8 cellular contexts compared by ENCODE assay signal in the genomic region with DNA sequence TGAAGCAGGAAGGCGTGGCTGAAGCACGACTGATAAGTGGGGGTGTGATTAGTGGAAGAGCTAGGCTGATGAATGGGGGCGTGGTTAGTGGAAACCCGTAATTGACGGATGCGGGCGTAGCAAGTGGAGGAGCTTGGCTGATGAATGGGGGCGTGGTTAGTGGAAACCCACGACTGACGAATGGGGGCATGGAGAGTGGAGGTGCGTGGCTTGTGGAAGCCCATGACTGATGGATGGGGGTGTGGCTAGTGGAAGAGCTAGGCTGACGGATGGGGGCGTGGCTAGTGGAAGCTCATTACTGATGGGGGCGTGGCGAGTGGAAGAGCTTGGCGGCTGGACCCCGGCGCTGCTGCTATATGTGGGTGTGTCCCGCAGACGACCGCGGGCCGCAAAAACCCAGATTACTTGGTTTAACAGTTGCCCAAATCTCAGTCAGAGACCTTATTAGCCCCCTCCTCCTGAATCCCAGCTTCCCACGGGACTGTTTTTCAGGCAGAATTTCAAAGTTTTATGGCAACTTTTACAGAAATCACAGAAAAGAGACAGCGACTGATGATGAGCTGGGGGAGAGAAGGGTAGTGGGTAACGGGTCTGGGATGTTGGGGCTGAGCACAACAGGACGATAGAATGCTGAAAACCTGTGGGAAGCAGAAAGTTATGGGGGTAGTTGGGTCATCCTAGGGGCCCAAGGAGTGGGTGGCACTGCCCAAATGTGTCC. TPM values are rescaled to one million over a fixed set of nuclear protein-coding genes. Genes with fewer than 3 reads are reported as not detected.
DNase-seq lines count a peak whose midpoint lies in the region; ATAC-seq and TF ChIP-seq lines count a peak whose summit lies in the region.

No MANE protein-coding gene starts in this region.

- H3K9me3 ChIP-seq in lung (ENCODE audit: control insufficient read depth in 2 of 2, insufficient read depth in 1 of 2, low read length in 1 of 2), result peaks cover 0 to 2% of the 10 kb centered on the region in 2 donors

- H3K9me3 Mint-ChIP-seq in activated CD4-positive, alpha-beta memory T cell treated with anti-CD3 and anti-CD28 coated beads, Interleukin-2, amount 10 ng/mL, durations not matched to agents 7 days and 5 days, result no peaks in the 10 kb centered on the region
- H3K9me3 Mint-ChIP-seq in effector memory CD8-positive, alpha-beta T cell, result no peaks in the 10 kb centered on the region

- DNase-seq in COR-L47 (lab: John Stamatoyannopoulos, UW) (peak; percentile 99), HS-27A (ENCODE audit: low read depth) (peak; percentile 100), NCI-H82 treated with DMSO at 0.1 percent for 48 hours (lab: John Stamatoyannopoulos, UW; ENCODE audit: unreplicated experiment) (peak; percentile 100), lung (ENCODE audit: low spot score) (peak; percentile 71)
- DNase-seq in activated CD4-positive, alpha-beta memory T cell treated with anti-CD3 and anti-CD28 coated beads, Interleukin-2, amount 10 ng/mL, durations not matched to agents 7 days and 5 days, result peak; percentile 94
- DNase-seq in effector memory CD8-positive, alpha-beta T cell, result peak; percentile 67 to 72 (median 70)
- peak; percentile 56 for DNase-seq in stimulated activated CD8-positive, alpha-beta memory T cell treated with anti-CD3 and anti-CD28 coated beads, Interleukin-12 subunit alpha, Interleukin-12 subunit beta, amount 100 ng/mL, for 24 hours (ENCODE audit: extremely low read depth)

- peaks cover 29% of the 10 kb centered on the region for H3K4me1 Mint-ChIP-seq in activated CD4-positive, alpha-beta memory T cell treated with anti-CD3 and anti-CD28 coated beads, Interleukin-2, amount 10 ng/mL, durations not matched to agents 7 days and 5 days
- H3K4me1 Mint-ChIP-seq in effector memory CD8-positive, alpha-beta T cell (ENCODE audit: low read depth in 2 of 2), result peaks cover 0 to 8% of the 10 kb centered on the region in 2 donors

- no peak overlapping the region for H3K27ac ChIP-seq in lung (ENCODE audit: low read depth in 1 of 2, low read length in 1 of 2)

- no peaks in the 10 kb centered on the region for H3K36me3 ChIP-seq in lung (ENCODE audit: control insufficient read depth in 2 of 2, insufficient read depth in 2 of 2, low read length in 2 of 2)

- POLR2A ChIA-PET in activated CD4-positive, alpha-beta memory T cell treated with anti-CD3 and anti-CD28 coated beads, Interleukin-2, amount 10 ng/mL, durations not matched to agents 7 days and 5 days (lab: Charles Lee), result interaction anchor here (1.2 to 1.8 kb wide), 9 partner anchors 8 to 279 kb away, joined by 3 to 5 read pairs (median 4); a partner anchor contains a TSS

- no peaks in the 10 kb centered on the region for H3K27me3 ChIP-seq in lung (ENCODE audit: control insufficient read depth, insufficient read depth)

- CTCF ChIA-PET in activated CD4-positive, alpha-beta memory T cell treated with anti-CD3 and anti-CD28 coated beads, Interleukin-2, amount 10 ng/mL, durations not matched to agents 7 days and 5 days (lab: Charles Lee), result interaction anchor here (0.7 to 3.1 kb wide), 36 partner anchors 8 to 423 kb away, joined by 3 to 27 read pairs (median 4); a partner anchor contains a TSS

- H3K4me3 Mint-ChIP-seq in activated CD4-positive, alpha-beta memory T cell treated with anti-CD3 and anti-CD28 coated beads, Interleukin-2, amount 10 ng/mL, durations not matched to agents 7 days and 5 days, result no peak overlapping the region
- no peak overlapping the region for H3K4me3 Mint-ChIP-seq in effector memory CD8-positive, alpha-beta T cell

- no peak overlapping the region for H3K27ac Mint-ChIP-seq in activated CD4-positive, alpha-beta memory T cell treated with anti-CD3 and anti-CD28 coated beads, Interleukin-2, amount 10 ng/mL, durations not matched to agents 7 days and 5 days
- H3K27ac Mint-ChIP-seq in effector memory CD8-positive, alpha-beta T cell, result no peak overlapping the region

- no peak overlapping the region for H3K4me3 ChIP-seq in lung

- 1 to 2% methylated on average over 24 to 27 of the region's 27 CpGs for WGBS in lung, 2 donors

- peaks cover 31% of the 10 kb centered on the region for H3K27me3 Mint-ChIP-seq in activated CD4-positive, alpha-beta memory T cell treated with anti-CD3 and anti-CD28 coated beads, Interleukin-2, amount 10 ng/mL, durations not matched to agents 7 days and 5 days
- H3K27me3 Mint-ChIP-seq in effector memory CD8-positive, alpha-beta T cell, result peaks cover 41 to 54% of the 10 kb centered on the region in 2 donors

- peaks cover 0 to 8% of the 10 kb centered on the region in 2 donors for H3K4me1 ChIP-seq in lung (ENCODE audit: control insufficient read depth in 2 of 2, insufficient read depth in 2 of 2, low read length in 2 of 2)

- TF ChIP-seq CTCF in lung (IDR thresholded peaks at IDR 0.05; ENCODE audit: control extremely low read depth, extremely low read depth), result no peak

- H3K36me3 Mint-ChIP-seq in activated CD4-positive, alpha-beta memory T cell treated with anti-CD3 and anti-CD28 coated beads, Interleukin-2, amount 10 ng/mL, durations not matched to agents 7 days and 5 days (ENCODE audit: low read depth), result no peaks in the 10 kb centered on the region
- no peaks in the 10 kb centered on the region for H3K36me3 Mint-ChIP-seq in effector memory CD8-positive, alpha-beta T cell (ENCODE audit: insufficient read depth)

- peak; percentile 78 for ATAC-seq in effector memory CD8-positive, alpha-beta T cell (replicated peaks)
- ATAC-seq in lung (ENCODE audit: insufficient read depth, low FRiP score) (peak; percentile 74), GM19452 (IDR thresholded peaks at IDR 0.05; ENCODE audit: unreplicated experiment) (no peak)

RNA-seq across cellular contexts. Expression of a gene that starts 9.0 kb away (rescaled TPM):
- under 1 TPM in 1 of 2 experiments, not detected in 1; 0.18 TPM for total RNA-seq in activated CD4-positive, alpha-beta memory T cell treated with anti-CD3 and anti-CD28 coated beads, Interleukin-2, amount 10 ng/mL, durations not matched to agents 7 days and 5 days
- 10 to 100 TPM in 1 of 2 donors, 1 to 10 TPM in 1; 8.6 to 10.2 TPM for total RNA-seq in lung
- polyA plus RNA-seq in lung, result 1 to 10 TPM; 3.8 to 7.3 TPM

RNA-seq across cellular contexts. Expression of a gene that starts 43.4 kb away (rescaled TPM):
- not detected for total RNA-seq in activated CD4-positive, alpha-beta memory T cell treated with anti-CD3 and anti-CD28 coated beads, Interleukin-2, amount 10 ng/mL, durations not matched to agents 7 days and 5 days
- total RNA-seq in lung, result under 1 TPM; 0.15 to 0.26 TPM
- polyA plus RNA-seq in lung, result under 1 TPM; 0.10 to 0.14 TPM

RNA-seq across cellular contexts. Expression of a gene that starts 55.7 kb away (rescaled TPM):
- 1 to 10 TPM; 6.6 to 7.7 TPM for total RNA-seq in activated CD4-positive, alpha-beta memory T cell treated with anti-CD3 and anti-CD28 coated beads, Interleukin-2, amount 10 ng/mL, durations not matched to agents 7 days and 5 days
- 10 to 100 TPM in 1 of 2 donors, 1 to 10 TPM in 1; 4.6 to 13.6 TPM for total RNA-seq in lung
- 10 to 100 TPM; 12.1 to 15.7 TPM for polyA plus RNA-seq in lung

Comparison
In these comparisons a context has a peak if more than half of its experiments do, and no peak if none do; other contexts are left out.
1. RNA of a gene that starts 9.0 kb away (total RNA-seq): 8.6 to 10.2 TPM in lung; 0.18 TPM in activated CD4-positive, alpha-beta memory T cell treated with anti-CD3 and anti-CD28 coated beads, Interleukin-2, amount 10 ng/mL, durations not matched to agents 7 days and 5 days; every median in the first group is over 4 times any median in the second.
2. Peak in every context shown above with its lines, with median percentiles within 50 percentile points of each other: DNase-seq.